In the genomic region with DNA sequence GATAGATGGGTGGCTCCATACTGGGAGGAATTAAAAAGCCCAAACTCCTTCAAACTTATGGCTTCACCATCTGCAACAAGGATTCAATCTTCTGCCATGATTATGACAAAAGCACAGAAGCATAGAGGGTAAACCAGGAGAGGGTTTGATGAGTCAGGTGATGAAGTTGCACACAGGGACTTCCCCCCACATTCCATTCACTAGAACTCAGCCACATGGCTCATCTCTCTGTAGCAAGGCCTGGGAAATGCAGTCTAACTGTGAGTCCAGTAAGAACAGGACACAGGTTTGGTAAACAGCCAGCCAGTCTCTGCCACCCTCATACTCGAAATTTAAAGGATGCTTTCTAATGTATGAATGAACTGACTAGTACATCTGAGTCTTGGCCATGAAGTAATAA, we compare ENCODE assay signal across 8 cellular contexts.
DNase-seq lines count a peak whose midpoint lies in the region; ATAC-seq, FAIRE-seq and TF ChIP-seq lines count a peak whose summit lies in the region.

No MANE protein-coding gene starts in this region.

- peak overlapping the region; percentile 44 for H3K27ac Mint-ChIP-seq in central memory CD8-positive, alpha-beta T cell (ENCODE audit: low read depth)

- peaks cover 0 to under 1% (median 0%) of the 10 kb centered on the region in 3 donors for H3K4me1 ChIP-seq in pancreas

- no peak for TF ChIP-seq CTCF in pancreas (IDR thresholded peaks at IDR 0.05)

- no peaks in the 10 kb centered on the region for H3K9me3 ChIP-seq in pancreas

- no peaks in the 10 kb centered on the region for H3K9me3 Mint-ChIP-seq in central memory CD8-positive, alpha-beta T cell

- H3K27me3 ChIP-seq in pancreas = no peaks in the 10 kb centered on the region

- no peak overlapping the region for H3K4me3 Mint-ChIP-seq in central memory CD8-positive, alpha-beta T cell

- DNase-seq in NCI-H226 (peak; percentile 99), pancreas (no peak), NCI-H187 treated with DMSO at 0.1 percent for 48 hours (lab: John Stamatoyannopoulos, UW) (no peak), NCI-H2171 treated with DMSO at 0.1 percent for 48 hours (lab: John Stamatoyannopoulos, UW) (no peak)
- no peak for DNase-seq in central memory CD8-positive, alpha-beta T cell (ENCODE audit: low spot score in 2 of 2)

- H3K4me1 Mint-ChIP-seq in central memory CD8-positive, alpha-beta T cell = peaks cover 80% of the 10 kb centered on the region

- no peak overlapping the region for H3K27ac ChIP-seq in pancreas

- H3K4me3 ChIP-seq in pancreas = no peak overlapping the region

- FAIRE-seq in pancreas (lab: Jason Lieb, UNC) = no peak

- peak; percentile 38 for ATAC-seq in GM18909 (IDR thresholded peaks at IDR 0.05; ENCODE audit: poor library complexity, unreplicated experiment)
- ATAC-seq in central memory CD8-positive, alpha-beta T cell (replicated peaks; ENCODE audit: extremely low read depth, poor library complexity, severe bottlenecking) = no peak
- peak in 3 of 4 donors; percentile 45 to 82 (median 76) for ATAC-seq in pancreas
- ATAC-seq in GM19397 (IDR thresholded peaks at IDR 0.05; ENCODE audit: unreplicated experiment) = no peak
- ATAC-seq in HG02970 (IDR thresholded peaks at IDR 0.05; ENCODE audit: low FRiP score, unreplicated experiment) = no peak

- WGBS in pancreas, 2 donors = 57 to 64% methylated on average over 1 of the region's 1 CpG

- H3K27me3 Mint-ChIP-seq in central memory CD8-positive, alpha-beta T cell = no peaks in the 10 kb centered on the region

- intact Hi-C loops in pancreas (cut with DNase I) = no loop called here

- H3K36me3 Mint-ChIP-seq in central memory CD8-positive, alpha-beta T cell (ENCODE audit: insufficient read depth) = peaks cover 11% of the 10 kb centered on the region

- H3K36me3 ChIP-seq in pancreas = no peaks in the 10 kb centered on the region

Comparison
In these comparisons a context has a peak if more than half of its experiments do, and no peak if none do; other contexts are left out.
1. ATAC-seq: peak in GM18909 (single experiment) and pancreas (3 of 4); none in central memory CD8-positive, alpha-beta T cell (single experiment), GM19397 (single experiment) and HG02970 (single experiment).